In the genomic region with DNA sequence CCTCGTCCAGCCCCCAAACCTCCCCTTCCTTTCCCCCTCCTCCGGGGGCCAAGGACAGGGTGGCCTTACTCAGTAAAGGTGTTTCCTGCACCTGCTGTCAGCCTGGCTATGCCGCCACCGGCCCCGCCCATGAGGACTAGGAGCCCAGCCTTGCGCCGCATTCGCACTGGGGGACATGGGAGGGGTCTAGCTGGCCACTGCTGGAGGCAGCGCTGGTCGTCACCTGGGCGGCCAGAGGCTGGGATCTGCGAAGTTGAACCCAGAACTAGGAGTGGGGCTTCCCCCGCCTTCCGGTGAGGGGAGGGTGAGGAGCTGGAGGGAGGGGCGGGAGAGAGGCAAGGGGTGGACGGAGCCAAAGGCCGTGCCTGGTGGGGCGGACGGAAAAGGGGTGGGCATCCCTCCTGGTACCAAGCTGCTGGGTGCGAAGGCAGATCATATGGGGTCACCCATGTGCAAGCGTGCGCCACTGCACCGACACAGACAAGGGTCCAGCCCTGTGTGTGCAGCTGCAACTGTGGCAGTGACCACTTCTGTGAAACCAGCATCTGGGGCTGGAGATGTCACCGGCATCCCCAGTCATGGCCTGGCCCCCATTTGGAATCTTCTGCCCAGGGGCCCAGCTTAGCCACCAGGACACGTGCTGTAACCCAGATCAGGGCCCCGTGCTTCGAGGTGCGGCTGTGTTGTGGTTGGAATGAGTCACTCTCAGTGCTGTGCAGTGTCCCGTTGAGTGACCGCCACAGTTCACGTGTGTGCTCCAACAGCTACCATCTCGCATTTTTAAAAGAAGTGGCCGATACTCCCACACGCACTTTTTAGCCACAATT, we compare ENCODE assay signal across 10 cellular contexts. TPM values are rescaled to one million over a fixed set of nuclear protein-coding genes. Genes with fewer than 3 reads are reported as not detected.
DNase-seq lines count a peak whose midpoint lies in the region; TF ChIP-seq lines count a peak whose summit lies in the region.
"Had no signal": no experiment of that assay in that cellular context is flagged by ENCODE, and none has a peak within 500 bp of the region (broad histone marks: within the 10 kb centered on the region; RNA-seq: fewer than 3 reads in every experiment).

No MANE protein-coding gene starts in this region.

- peaks cover 32% of the 10 kb centered on the region for H4K20me1 ChIP-seq in neural progenitor cell (ENCODE audit: low read depth)

- peaks cover 32% of the 10 kb centered on the region for H3K36me3 Mint-ChIP-seq in endodermal cell (ENCODE audit: low read depth)
- peaks cover 6% of the 10 kb centered on the region for H3K36me3 Mint-ChIP-seq in neural progenitor cell

- no peak overlapping the region for H2AFZ ChIP-seq in neural progenitor cell (replicated peaks)

- H3K4me1 ChIP-seq in endodermal cell (ENCODE audit: control insufficient read depth, insufficient read depth, low read length): peaks cover 3% of the 10 kb centered on the region
- peaks cover 23% of the 10 kb centered on the region for H3K4me1 ChIP-seq in neural progenitor cell

- 74 to 90% methylated on average over 19 to 34 of the region's 34 CpGs for WGBS in endodermal cell (ENCODE audit: insufficient coverage in 1 of 2, insufficient read length in 1 of 2), 2 experiments

- peaks cover 52% of the 10 kb centered on the region for H3K27me3 ChIP-seq in endodermal cell (ENCODE audit: control insufficient read depth, insufficient read depth, low read length, poor library complexity, severe bottlenecking)
- peaks cover 60% of the 10 kb centered on the region for H3K27me3 ChIP-seq in neural progenitor cell

- H3K4me1 Mint-ChIP-seq in endodermal cell (peaks cover 4% of the 10 kb centered on the region), neural progenitor cell (peaks cover 3% of the 10 kb centered on the region)

- TF ChIP-seq CTCF in endodermal cell (conservative IDR thresholded peaks at IDR 0.05): no peak
- no peak for TF ChIP-seq CTCF in neural progenitor cell (IDR thresholded peaks at IDR 0.05)

- H3K9me3 Mint-ChIP-seq in endodermal cell: no peaks in the 10 kb centered on the region
- H3K9me3 Mint-ChIP-seq in neural progenitor cell: no peaks in the 10 kb centered on the region

- peaks cover 27% of the 10 kb centered on the region for H3F3A ChIP-seq in neural progenitor cell (ENCODE audit: low read depth)

- H3K9me3 ChIP-seq in endodermal cell (ENCODE audit: control insufficient read depth, low read length): no peaks in the 10 kb centered on the region
- H3K9me3 ChIP-seq in neural progenitor cell (ENCODE audit: low read depth): no peaks in the 10 kb centered on the region
- H3K9me3 ChIP-seq: heart right ventricle had no signal

- peak; percentile 44 for DNase-seq in ELF-1 (ENCODE audit: low read depth, low spot score)
- peak; percentile 16 for DNase-seq in NCI-H510A treated with DMSO at 0.1 percent for 48 hours (lab: John Stamatoyannopoulos, UW)
- DNase-seq in endodermal cell: peak; percentile 82
- DNase-seq in neural progenitor cell (ENCODE audit: low spot score): peak; percentile 49
- no peak for DNase-seq in inferior parietal cortex (ENCODE audit: extremely low spot score)
- DNase-seq in SIG-M5 treated with dmso at 0.1 percent for 504 hours (lab: John Stamatoyannopoulos, UW; ENCODE audit: unreplicated experiment): no peak
- DNase-seq in putamen (ENCODE audit: low spot score): no peak
- DNase-seq in cerebellar cortex (ENCODE audit: low spot score): no peak
- DNase-seq: heart right ventricle, KG1 had no signal

- H3K4me3 Mint-ChIP-seq in endodermal cell (no peak overlapping the region), neural progenitor cell (peak overlapping the region; percentile 67)

- no peak overlapping the region for H3K4me3 ChIP-seq in endodermal cell (ENCODE audit: low read length)
- peak overlapping the region; percentile 75 for H3K4me3 ChIP-seq in neural progenitor cell

- no peaks in the 10 kb centered on the region for H3K79me2 ChIP-seq in neural progenitor cell (ENCODE audit: low read depth)

- H3K27ac ChIP-seq in endodermal cell (ENCODE audit: low read depth, low read length) (no peak overlapping the region), neural progenitor cell (no peak overlapping the region)
- H3K27ac ChIP-seq: heart right ventricle had no signal

- H3K27ac Mint-ChIP-seq in endodermal cell (no peak overlapping the region), neural progenitor cell (no peak overlapping the region)

- H3K36me3 ChIP-seq in endodermal cell (ENCODE audit: control insufficient read depth, insufficient read depth, low read length) (peaks cover 7% of the 10 kb centered on the region), neural progenitor cell (no peaks in the 10 kb centered on the region)

- H3K9ac ChIP-seq in endodermal cell (ENCODE audit: extremely low read depth, low read length, poor library complexity, severe bottlenecking) (no peak overlapping the region), neural progenitor cell (no peak overlapping the region)

- H3K4me2 ChIP-seq in neural progenitor cell: peak overlapping the region; percentile 99

- H3K27me3 Mint-ChIP-seq in endodermal cell (ENCODE audit: insufficient read depth) (peaks cover 40% of the 10 kb centered on the region), neural progenitor cell (ENCODE audit: insufficient read depth, low read depth) (peaks cover 29% of the 10 kb centered on the region)

RNA-seq across cellular contexts. Expression of a gene that starts 8.5 kb away (rescaled TPM):
- 1 to 10 TPM; 1.9 to 3.2 TPM for total RNA-seq in endodermal cell
- polyA plus RNA-seq in endodermal cell (2013, experiment 1 of 2): 1.6 TPM
- polyA plus RNA-seq in endodermal cell (2013, experiment 2 of 2): 0.62 TPM
- 0.28 TPM in 1 of 2 replicates, not detected in the other for total RNA-seq in neural progenitor cell (ENCODE audit: low replicate concordance)

Comparison
In these comparisons a context has a peak if more than half of its experiments do, and no peak if none do; other contexts are left out.
1. DNase-seq: peak in ELF-1 (single experiment), NCI-H510A treated with DMSO at 0.1 percent for 48 hours (single experiment), endodermal cell (single experiment) and neural progenitor cell (single experiment); none in inferior parietal cortex (single experiment), SIG-M5 treated with dmso at 0.1 percent for 504 hours (single experiment), putamen (single experiment) and cerebellar cortex (single experiment).